ENCODE assay signal across 8 cellular contexts in the genomic region with DNA sequence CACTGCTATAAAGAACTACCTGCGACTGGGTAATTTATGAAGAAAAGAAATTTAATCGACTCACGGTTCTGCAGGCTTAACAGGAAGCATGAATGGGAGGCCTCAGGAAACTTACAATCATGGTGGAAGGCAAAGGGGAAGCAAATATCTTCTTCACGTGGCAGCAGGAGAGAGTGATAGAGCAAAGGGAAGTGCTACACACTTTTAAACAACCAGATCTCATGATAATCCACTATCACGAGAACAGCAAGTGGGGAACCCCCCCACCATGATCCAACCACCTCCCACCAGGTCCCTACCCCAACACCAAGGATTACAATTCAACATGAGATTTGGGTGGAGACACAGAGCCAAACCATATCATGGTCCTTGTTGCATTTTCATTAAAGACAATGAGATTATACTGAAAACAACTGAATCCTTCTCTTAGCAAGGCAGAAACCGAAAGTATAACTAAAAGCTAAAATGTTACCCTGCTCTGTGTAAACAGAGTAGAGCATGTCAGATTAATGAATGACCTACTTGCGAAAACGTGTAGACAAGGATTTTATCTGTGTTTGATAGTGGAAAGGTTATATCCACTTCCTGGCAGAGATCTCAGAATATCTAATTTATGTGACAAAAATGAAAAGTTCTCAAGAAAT.
DNase-seq lines count a peak whose midpoint lies in the region; ATAC-seq and TF ChIP-seq lines count a peak whose summit lies in the region.

No MANE protein-coding gene starts in this region.

- TF ChIP-seq CTCF in HFFc6 (IDR thresholded peaks at IDR 0.05) (no peak), prostate gland (IDR thresholded peaks at IDR 0.05) (no peak)

- H3K4me1 Mint-ChIP-seq in HFFc6 (ENCODE audit: low read depth), result no peaks in the 10 kb centered on the region
- H3K4me1 Mint-ChIP-seq in activated CD4-positive, alpha-beta memory T cell treated with anti-CD3 and anti-CD28 coated beads, Interleukin-2, amount 10 ng/mL, durations not matched to agents 7 days and 5 days, result peaks cover 7% of the 10 kb centered on the region
- peaks cover 8 to 10% (median 8%) of the 10 kb centered on the region in 3 donors for H3K4me1 Mint-ChIP-seq in naive B cell

- H3K9me3 Mint-ChIP-seq in HFFc6, result no peaks in the 10 kb centered on the region
- no peaks in the 10 kb centered on the region for H3K9me3 Mint-ChIP-seq in activated CD4-positive, alpha-beta memory T cell treated with anti-CD3 and anti-CD28 coated beads, Interleukin-2, amount 10 ng/mL, durations not matched to agents 7 days and 5 days
- H3K9me3 Mint-ChIP-seq in naive B cell, result peaks cover 0 to 9% (median 0%) of the 10 kb centered on the region in 7 donors

- CTCF ChIA-PET in activated CD4-positive, alpha-beta memory T cell treated with anti-CD3 and anti-CD28 coated beads, Interleukin-2, amount 10 ng/mL, durations not matched to agents 7 days and 5 days (lab: Charles Lee), result no interaction called here

- no peaks in the 10 kb centered on the region for H3K4me1 ChIP-seq in prostate gland (replicated peaks)

- POLR2A ChIA-PET in activated CD4-positive, alpha-beta memory T cell treated with anti-CD3 and anti-CD28 coated beads, Interleukin-2, amount 10 ng/mL, durations not matched to agents 7 days and 5 days (lab: Charles Lee), result no interaction called here

- no peak overlapping the region for H3K27ac ChIP-seq in prostate gland

- no peak overlapping the region for H3K27ac Mint-ChIP-seq in HFFc6
- no peak overlapping the region for H3K27ac Mint-ChIP-seq in activated CD4-positive, alpha-beta memory T cell treated with anti-CD3 and anti-CD28 coated beads, Interleukin-2, amount 10 ng/mL, durations not matched to agents 7 days and 5 days
- H3K27ac Mint-ChIP-seq in naive B cell, result peak overlapping the region in 5 of 6 donors; percentile 6 to 88 (median 35)

- no peaks in the 10 kb centered on the region for H3K27me3 ChIP-seq in prostate gland (replicated peaks; ENCODE audit: insufficient read depth)

- WGBS in prostate gland, result 37% methylated on average over 8 of the region's 8 CpGs

- H3K4me3 Mint-ChIP-seq in HFFc6 (peak overlapping the region; percentile 25; the same call in 1 of the 2 replicates), naive B cell (peak overlapping the region in 7 of 8 donors; percentile 2 to 69 (median 50))
- H3K4me3 Mint-ChIP-seq in activated CD4-positive, alpha-beta memory T cell treated with anti-CD3 and anti-CD28 coated beads, Interleukin-2, amount 10 ng/mL, durations not matched to agents 7 days and 5 days, result peak overlapping the region; percentile 3

- intact Hi-C loops in prostate gland (cut with DNase I), result no loop called here

- H3K4me3 ChIP-seq in prostate gland, result no peak overlapping the region

- TF ChIP-seq POLR2A in prostate gland (IDR thresholded peaks at IDR 0.05), result no peak

- ATAC-seq in GM18517 (IDR thresholded peaks at IDR 0.05; ENCODE audit: unreplicated experiment), result peak; percentile 93
- peak; percentile 28 to 58 for ATAC-seq in naive B cell (ENCODE audit: low read depth in 2 of 2)
- ATAC-seq in HG02610 (IDR thresholded peaks at IDR 0.05; ENCODE audit: unreplicated experiment), result no peak

- H3K9me3 ChIP-seq in prostate gland, result no peaks in the 10 kb centered on the region

- H3K36me3 Mint-ChIP-seq in HFFc6 (ENCODE audit: low read depth) (no peaks in the 10 kb centered on the region), naive B cell (no peaks in the 10 kb centered on the region)
- H3K36me3 Mint-ChIP-seq in activated CD4-positive, alpha-beta memory T cell treated with anti-CD3 and anti-CD28 coated beads, Interleukin-2, amount 10 ng/mL, durations not matched to agents 7 days and 5 days (ENCODE audit: low read depth), result no peaks in the 10 kb centered on the region

- DNase-seq in HFFc6 (no peak), naive B cell (no peak), prostate gland (ENCODE audit: low spot score) (no peak), NCI-H1694 (lab: John Stamatoyannopoulos, UW) (no peak), GOT3 (lab: John Stamatoyannopoulos, UW) (no peak)
- DNase-seq in activated CD4-positive, alpha-beta memory T cell treated with anti-CD3 and anti-CD28 coated beads, Interleukin-2, amount 10 ng/mL, durations not matched to agents 7 days and 5 days, result no peak

- H3K27me3 Mint-ChIP-seq in HFFc6 (ENCODE audit: insufficient read depth), result peaks cover 7% of the 10 kb centered on the region
- H3K27me3 Mint-ChIP-seq in activated CD4-positive, alpha-beta memory T cell treated with anti-CD3 and anti-CD28 coated beads, Interleukin-2, amount 10 ng/mL, durations not matched to agents 7 days and 5 days, result peaks cover 4% of the 10 kb centered on the region
- H3K27me3 Mint-ChIP-seq in naive B cell, result peaks cover 0 to 4% (median 0%) of the 10 kb centered on the region in 3 donors

- no peaks in the 10 kb centered on the region for H3K36me3 ChIP-seq in prostate gland

Comparison
In these comparisons a context has a peak if more than half of its experiments do, and no peak if none do; other contexts are left out.
1. H3K27ac Mint-ChIP-seq: peak in naive B cell (5 of 6); none in HFFc6 (single experiment) and activated CD4-positive, alpha-beta memory T cell treated with anti-CD3 and anti-CD28 coated beads, Interleukin-2, amount 10 ng/mL, durations not matched to agents 7 days and 5 days (single experiment).
2. Peak in every context shown above with its lines, with median percentiles within 50 percentile points of each other: H3K4me3 Mint-ChIP-seq.